ENCODE assay signal across 8 cellular contexts in the genomic region with DNA sequence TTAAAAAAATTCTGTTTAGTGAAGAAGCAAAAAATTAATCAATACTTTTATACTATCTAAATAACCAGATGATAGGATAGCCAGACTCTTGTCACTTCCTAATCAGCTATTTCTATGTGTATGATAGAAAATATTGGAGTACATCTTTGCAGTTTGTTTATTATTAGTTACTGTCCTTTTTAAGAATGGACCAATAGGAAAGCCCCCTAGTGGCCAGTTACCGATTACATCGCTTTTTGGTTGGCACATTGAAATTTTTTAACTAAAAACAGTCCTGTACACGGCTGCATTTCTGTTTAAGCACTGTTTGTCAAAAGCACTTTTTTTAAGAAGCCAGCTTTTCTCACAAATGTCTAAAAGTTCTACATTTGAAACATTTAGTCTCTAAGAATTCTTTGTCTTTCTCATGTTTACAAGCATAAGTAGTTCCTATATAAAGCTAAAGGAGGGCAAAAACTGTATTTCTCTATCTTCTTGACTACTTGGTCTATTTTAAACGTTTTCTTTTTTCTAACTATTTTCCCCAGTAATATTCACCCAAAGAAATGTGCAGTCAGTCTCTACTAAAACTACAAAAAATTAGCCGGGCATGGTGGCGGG.
A peak's percentile ranks its signal among the peaks of the same experiment; 100 is the strongest.
DNase-seq lines count a peak whose midpoint lies in the region; ATAC-seq and TF ChIP-seq lines count a peak whose summit lies in the region.

No MANE protein-coding gene starts in this region.

- H3K9me3 ChIP-seq in body of pancreas: no peaks in the 10 kb centered on the region
- no peaks in the 10 kb centered on the region for H3K9me3 ChIP-seq in liver (ENCODE audit: control insufficient read depth in 4 of 4, low read length in 3 of 4)

- intact Hi-C loops in body of pancreas (cut with DNase I): no loop called here

- H3K27ac ChIP-seq in body of pancreas (no peak overlapping the region), liver (ENCODE audit: low read depth in 1 of 2, low read length in 2 of 2) (no peak overlapping the region)

- peak; percentile 16 for DNase-seq in activated CD4-positive, alpha-beta T cell treated with anti-CD3 and anti-CD28 coated beads for 48 hours
- DNase-seq in activated CD4-positive, alpha-beta T cell treated with anti-CD3 and anti-CD28 coated beads, Interleukin-2, amount 50 U/mL, for 4 hours: no peak
- peak; percentile 37 for DNase-seq in NB4 (ENCODE audit: low read depth)
- DNase-seq in body of pancreas: peak; percentile 26 to 49 (median 30)
- no peak for DNase-seq in activated CD8-positive, alpha-beta memory T cell treated with anti-CD3 and anti-CD28 coated beads, Interleukin-2, amount 50 U/mL, for 48 hours
- no peak for DNase-seq in UCSD-AML1 (lab: John Stamatoyannopoulos, UW; ENCODE audit: unreplicated experiment)
- no peak for DNase-seq in GDM1 (lab: John Stamatoyannopoulos, UW)

- H3K4me3 ChIP-seq in NB4 (ENCODE audit: low read depth, low read length): no peak overlapping the region
- H3K4me3 ChIP-seq in body of pancreas: no peak overlapping the region
- H3K4me3 ChIP-seq in liver (ENCODE audit: low read depth in 1 of 3, low read length in 3 of 3): no peak overlapping the region

- H3K9ac ChIP-seq in liver (ENCODE audit: low read depth in 1 of 2, low read length in 2 of 2): no peak overlapping the region

- TF ChIP-seq POLR2A in NB4 (IDR thresholded peaks at IDR 0.05; ENCODE audit: extremely low read depth, insufficient read length) (no peak), body of pancreas (IDR thresholded peaks at IDR 0.05) (no peak)

- no peaks in the 10 kb centered on the region for H3K36me3 ChIP-seq in body of pancreas (replicated peaks in 1 of 2; ENCODE audit: insufficient read depth in 1 of 2, low read depth in 2 of 2)
- no peaks in the 10 kb centered on the region for H3K36me3 ChIP-seq in liver (ENCODE audit: control insufficient read depth in 4 of 4, insufficient read depth in 3 of 4, low read depth in 1 of 4, low read length in 3 of 4)

- H3K4me1 ChIP-seq in body of pancreas: no peaks in the 10 kb centered on the region
- no peaks in the 10 kb centered on the region for H3K4me1 ChIP-seq in liver (ENCODE audit: control insufficient read depth in 4 of 4, insufficient read depth in 4 of 4, low read length in 3 of 4)

- no peaks in the 10 kb centered on the region for H3K27me3 ChIP-seq in body of pancreas
- H3K27me3 ChIP-seq in liver (ENCODE audit: control insufficient read depth in 4 of 4, insufficient read depth in 4 of 4, low read length in 3 of 4): peaks cover 0 to 15% (median 1%) of the 10 kb centered on the region in 4 donors

- peak; percentile 69 to 71 for TF ChIP-seq RAD21 in liver (IDR thresholded peaks at IDR 0.05)

- WGBS in body of pancreas, 2 donors: 33% methylated on average over 6 of the region's 6 CpGs
- 35% methylated on average over 6 of the region's 6 CpGs for WGBS in liver

- no peak for ATAC-seq in body of pancreas

- TF ChIP-seq CTCF in NB4 (IDR thresholded peaks at IDR 0.05; ENCODE audit: low read depth, low read length) (peak; percentile 61), body of pancreas (IDR thresholded peaks at IDR 0.05) (peak; percentile 45 to 72 (median 57)), liver (IDR thresholded peaks at IDR 0.05; ENCODE audit: low read depth, low read length, missing input control) (peak; percentile 60)

TF ChIP-seq in liver, 16 proteins besides CTCF, POLR2A, EP300 and RAD21:
- no peak for TF ChIP-seq YY1 (IDR thresholded peaks at IDR 0.05)
- TF ChIP-seq, protein P1, sequence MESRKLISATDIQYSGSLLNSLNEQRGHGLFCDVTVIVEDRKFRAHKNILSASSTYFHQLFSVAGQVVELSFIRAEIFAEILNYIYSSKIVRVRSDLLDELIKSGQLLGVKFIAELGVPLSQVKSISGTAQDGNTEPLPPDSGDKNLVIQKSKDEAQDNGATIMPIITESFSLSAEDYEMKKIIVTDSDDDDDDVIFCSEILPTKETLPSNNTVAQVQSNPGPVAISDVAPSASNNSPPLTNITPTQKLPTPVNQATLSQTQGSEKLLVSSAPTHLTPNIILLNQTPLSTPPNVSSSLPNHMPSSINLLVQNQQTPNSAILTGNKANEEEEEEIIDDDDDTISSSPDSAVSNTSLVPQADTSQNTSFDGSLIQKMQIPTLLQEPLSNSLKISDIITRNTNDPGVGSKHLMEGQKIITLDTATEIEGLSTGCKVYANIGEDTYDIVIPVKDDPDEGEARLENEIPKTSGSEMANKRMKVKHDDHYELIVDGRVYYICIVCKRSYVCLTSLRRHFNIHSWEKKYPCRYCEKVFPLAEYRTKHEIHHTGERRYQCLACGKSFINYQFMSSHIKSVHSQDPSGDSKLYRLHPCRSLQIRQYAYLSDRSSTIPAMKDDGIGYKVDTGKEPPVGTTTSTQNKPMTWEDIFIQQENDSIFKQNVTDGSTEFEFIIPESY (IDR thresholded peaks at IDR 0.05): no peak
- no peak for TF ChIP-seq GABPA (IDR thresholded peaks at IDR 0.05 in 1 of 2, conservative IDR thresholded peaks at IDR 0.05 in 1 of 2)
- TF ChIP-seq, protein P2, sequence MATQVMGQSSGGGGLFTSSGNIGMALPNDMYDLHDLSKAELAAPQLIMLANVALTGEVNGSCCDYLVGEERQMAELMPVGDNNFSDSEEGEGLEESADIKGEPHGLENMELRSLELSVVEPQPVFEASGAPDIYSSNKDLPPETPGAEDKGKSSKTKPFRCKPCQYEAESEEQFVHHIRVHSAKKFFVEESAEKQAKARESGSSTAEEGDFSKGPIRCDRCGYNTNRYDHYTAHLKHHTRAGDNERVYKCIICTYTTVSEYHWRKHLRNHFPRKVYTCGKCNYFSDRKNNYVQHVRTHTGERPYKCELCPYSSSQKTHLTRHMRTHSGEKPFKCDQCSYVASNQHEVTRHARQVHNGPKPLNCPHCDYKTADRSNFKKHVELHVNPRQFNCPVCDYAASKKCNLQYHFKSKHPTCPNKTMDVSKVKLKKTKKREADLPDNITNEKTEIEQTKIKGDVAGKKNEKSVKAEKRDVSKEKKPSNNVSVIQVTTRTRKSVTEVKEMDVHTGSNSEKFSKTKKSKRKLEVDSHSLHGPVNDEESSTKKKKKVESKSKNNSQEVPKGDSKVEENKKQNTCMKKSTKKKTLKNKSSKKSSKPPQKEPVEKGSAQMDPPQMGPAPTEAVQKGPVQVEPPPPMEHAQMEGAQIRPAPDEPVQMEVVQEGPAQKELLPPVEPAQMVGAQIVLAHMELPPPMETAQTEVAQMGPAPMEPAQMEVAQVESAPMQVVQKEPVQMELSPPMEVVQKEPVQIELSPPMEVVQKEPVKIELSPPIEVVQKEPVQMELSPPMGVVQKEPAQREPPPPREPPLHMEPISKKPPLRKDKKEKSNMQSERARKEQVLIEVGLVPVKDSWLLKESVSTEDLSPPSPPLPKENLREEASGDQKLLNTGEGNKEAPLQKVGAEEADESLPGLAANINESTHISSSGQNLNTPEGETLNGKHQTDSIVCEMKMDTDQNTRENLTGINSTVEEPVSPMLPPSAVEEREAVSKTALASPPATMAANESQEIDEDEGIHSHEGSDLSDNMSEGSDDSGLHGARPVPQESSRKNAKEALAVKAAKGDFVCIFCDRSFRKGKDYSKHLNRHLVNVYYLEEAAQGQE (IDR thresholded peaks at IDR 0.05): no peak
- TF ChIP-seq FOXA1 (IDR thresholded peaks at IDR 0.05): no peak

Comparison
In these comparisons a context has a peak if more than half of its experiments do, and no peak if none do; other contexts are left out.
1. DNase-seq: peak in activated CD4-positive, alpha-beta T cell treated with anti-CD3 and anti-CD28 coated beads for 48 hours (single experiment), NB4 (single experiment) and body of pancreas (4 of 4); none in activated CD4-positive, alpha-beta T cell treated with anti-CD3 and anti-CD28 coated beads, Interleukin-2, amount 50 U/mL, for 4 hours (0 of 2), activated CD8-positive, alpha-beta memory T cell treated with anti-CD3 and anti-CD28 coated beads, Interleukin-2, amount 50 U/mL, for 48 hours (single experiment), UCSD-AML1 (single experiment) and GDM1 (single experiment).
2. Peak in every context shown above with its lines, with median percentiles within 50 percentile points of each other: CTCF ChIP-seq.